Comparison of ENCODE assay signal across 1 cellular context in genomic region chr20:35467339-35468224, GRCh38.
A peak's percentile ranks its signal among the peaks of the same experiment; 100 is the strongest.
TF ChIP-seq lines count a peak whose summit lies in the region.

No MANE protein-coding gene starts in this region.

TF ChIP-seq in HepG2, 621 proteins besides CTCF, POLR2A, EP300 and RAD21 (continued from another document and continues in another):
- peak; percentile 80; the same call in 1 of the 2 replicates for TF ChIP-seq AHDC1 (CRISPR knock-in tag; IDR thresholded peaks at IDR 0.05; ENCODE audit: borderline replicate concordance)
- TF ChIP-seq KIAA2018 (CRISPR knock-in tag; IDR thresholded peaks at IDR 0.05; ENCODE audit: borderline replicate concordance), result no peak
- no peak; the same call in 1 of the 2 replicates for TF ChIP-seq ZNF318 (CRISPR knock-in tag; IDR thresholded peaks at IDR 0.05)
- 0 out of 2 replicates have a peak, but pooled peaks have one; percentile 25 for TF ChIP-seq ZNF274 (CRISPR knock-in tag; IDR thresholded peaks at IDR 0.05)
- no peak for TF ChIP-seq AGO2 (optimal IDR thresholded peaks at IDR 0.05; ENCODE audit: low read depth, low read length)
- TF ChIP-seq ZNF543 (CRISPR knock-in tag; IDR thresholded peaks at IDR 0.05), result no peak
- peak; percentile 87 for TF ChIP-seq AKAP8 (CRISPR knock-in tag; IDR thresholded peaks at IDR 0.05)
- no peak for TF ChIP-seq THAP8 (CRISPR knock-in tag; IDR thresholded peaks at IDR 0.05; ENCODE audit: borderline replicate concordance)
- TF ChIP-seq ZNF788 (CRISPR knock-in tag; IDR thresholded peaks at IDR 0.05; ENCODE audit: borderline replicate concordance), result no peak; the same call in 1 of the 2 replicates
- TF ChIP-seq TCF7 (IDR thresholded peaks at IDR 0.05; ENCODE audit: low read depth), result peak; percentile 90
- no peak for TF ChIP-seq PTBP1 (IDR thresholded peaks at IDR 0.05; ENCODE audit: low read depth, low read length, poor library complexity, severe bottlenecking)
- no peak for TF ChIP-seq ZNF704 (CRISPR knock-in tag; IDR thresholded peaks at IDR 0.05; ENCODE audit: borderline replicate concordance)
- TF ChIP-seq ZNF784 (CRISPR knock-in tag; IDR thresholded peaks at IDR 0.05; ENCODE audit: borderline replicate concordance), result 0 out of 2 replicates have a peak, but pooled peaks have one; percentile 53
- TF ChIP-seq TEAD3 (CRISPR knock-in tag; optimal IDR thresholded peaks at IDR 0.05; ENCODE audit: borderline replicate concordance), result peak; percentile 95
- TF ChIP-seq SP140L (CRISPR knock-in tag; IDR thresholded peaks at IDR 0.05; ENCODE audit: borderline replicate concordance), result no peak
- no peak for TF ChIP-seq ZNF251 (CRISPR knock-in tag; IDR thresholded peaks at IDR 0.05)
- TF ChIP-seq BATF2 (CRISPR knock-in tag; IDR thresholded peaks at IDR 0.05), result no peak
- no peak for TF ChIP-seq PRPF4 (IDR thresholded peaks at IDR 0.05; ENCODE audit: low read depth, low read length, poor library complexity, severe bottlenecking)
- TF ChIP-seq MEIS1 (CRISPR knock-in tag; IDR thresholded peaks at IDR 0.05; ENCODE audit: borderline replicate concordance), result peak; percentile 81; the same call in 1 of the 2 replicates
- TF ChIP-seq ZNF83 (CRISPR knock-in tag; IDR thresholded peaks at IDR 0.05; ENCODE audit: borderline replicate concordance), result no peak
- no peak for TF ChIP-seq NBN (conservative IDR thresholded peaks at IDR 0.05)
- TF ChIP-seq ZNF367 (CRISPR knock-in tag; IDR thresholded peaks at IDR 0.05; ENCODE audit: borderline replicate concordance), result no peak
- no peak for TF ChIP-seq PAX8 (CRISPR knock-in tag; IDR thresholded peaks at IDR 0.05; ENCODE audit: borderline replicate concordance)
- peak; percentile 42 for TF ChIP-seq RBFOX2 (IDR thresholded peaks at IDR 0.05; ENCODE audit: low read depth, low read length)
- TF ChIP-seq PREB (CRISPR knock-in tag; IDR thresholded peaks at IDR 0.05), result no peak
